ENCODE assay signal across 22 cellular contexts in the genomic region with DNA sequence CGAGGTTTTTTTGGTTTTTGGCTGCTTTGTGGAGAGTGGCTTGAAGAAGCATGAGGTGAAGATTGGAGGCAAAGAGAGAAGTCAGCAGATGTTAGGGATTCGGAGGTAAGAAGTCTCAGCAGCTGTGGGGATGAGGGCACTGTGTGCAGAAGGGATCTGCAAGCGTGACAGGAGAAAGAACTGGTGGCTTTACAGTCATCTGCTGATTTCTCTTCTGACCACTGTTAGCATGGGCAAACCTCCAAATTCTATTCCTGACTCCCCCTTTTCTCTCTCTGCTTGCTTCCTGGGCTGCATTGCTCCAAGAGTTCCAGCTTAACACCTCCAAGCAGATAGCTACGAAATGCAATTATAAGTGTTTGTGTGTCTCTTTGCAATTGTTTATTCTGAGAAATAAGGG.
"Had no signal": no experiment of that assay in that cellular context is flagged by ENCODE, and none has a peak within 500 bp of the region (broad histone marks: within the 10 kb centered on the region; RNA-seq: fewer than 3 reads in every experiment).

No MANE protein-coding gene starts in this region.

- H3K27ac ChIP-seq: esophagus squamous epithelium, left ventricle myocardium inferior, neural progenitor cell, prostate gland, right atrium auricular region, suprapubic skin, transverse colon, uterus had no signal

- H3K9me3 Mint-ChIP-seq: activated naive CD4-positive, alpha-beta T cell treated with anti-CD3 and anti-CD28 coated beads for 36 hours; immature natural killer cell; neural progenitor cell had no signal

- H3K4me2 ChIP-seq: neural progenitor cell had no signal

- H3K9me3 ChIP-seq: esophagus squamous epithelium, left ventricle myocardium inferior, prostate gland, right atrium auricular region, suprapubic skin, transverse colon, uterus had no signal

- H3K4me1 Mint-ChIP-seq: naive B cell, WTC11 had no signal

- H3K27me3 ChIP-seq: esophagus squamous epithelium, neural progenitor cell, right atrium auricular region, suprapubic skin, transverse colon, uterus had no signal

- DNase-seq: activated CD4-positive, alpha-beta memory T cell treated with anti-CD3 and anti-CD28 coated beads, Interleukin-2, amount 10 ng/mL, durations not matched to agents 7 days and 5 days; activated CD4-positive, alpha-beta T cell treated with anti-CD3 and anti-CD28 coated beads for 36 hours; activated CD8-positive, alpha-beta memory T cell treated with anti-CD3 and anti-CD28 coated beads, Interleukin-2, amount 10 ng/mL, durations not matched to agents 7 days and 5 days; activated naive CD4-positive, alpha-beta T cell treated with anti-CD3 and anti-CD28 coated beads for 36 hours; aorta; dermis blood vessel endothelial cell; effector memory CD8-positive, alpha-beta T cell; esophagus squamous epithelium; immature natural killer cell; kidney glomerular epithelial cell; left ventricle myocardium inferior; naive B cell; stimulated activated CD4-positive, alpha-beta T cell treated with anti-CD3 and anti-CD28 coated beads, Interleukin-2, amount 100 ng/mL, for 24 hours; transverse colon; uterus had no signal

- H3K4me3 ChIP-seq: esophagus squamous epithelium, left ventricle myocardium inferior, neural progenitor cell, prostate gland, right atrium auricular region, suprapubic skin, transverse colon, uterus had no signal

- H3K4me3 Mint-ChIP-seq: activated CD4-positive, alpha-beta memory T cell treated with anti-CD3 and anti-CD28 coated beads, Interleukin-2, amount 10 ng/mL, durations not matched to agents 7 days and 5 days; activated CD4-positive, alpha-beta T cell treated with anti-CD3 and anti-CD28 coated beads for 36 hours; activated CD8-positive, alpha-beta memory T cell treated with anti-CD3 and anti-CD28 coated beads, Interleukin-2, amount 10 ng/mL, durations not matched to agents 7 days and 5 days; activated naive CD4-positive, alpha-beta T cell treated with anti-CD3 and anti-CD28 coated beads for 36 hours; effector memory CD8-positive, alpha-beta T cell; immature natural killer cell; naive B cell; neural progenitor cell; stimulated activated naive CD8-positive, alpha-beta T cell treated with anti-CD3 and anti-CD28 coated beads, Interleukin-15, Interleukin-2, amounts not matched to agents 100 ng/mL and 50 ng/mL, for 24 hours; T-helper 2 cell treated with Interferon-gamma antibody and Interleukin-4, amounts not matched to agents 5 μg/mL and 100 μg/mL, for 36 hours; WTC11 had no signal

- H3K27ac Mint-ChIP-seq: activated CD4-positive, alpha-beta memory T cell treated with anti-CD3 and anti-CD28 coated beads, Interleukin-2, amount 10 ng/mL, durations not matched to agents 7 days and 5 days; activated CD4-positive, alpha-beta T cell treated with anti-CD3 and anti-CD28 coated beads for 36 hours; activated CD8-positive, alpha-beta memory T cell treated with anti-CD3 and anti-CD28 coated beads, Interleukin-2, amount 10 ng/mL, durations not matched to agents 7 days and 5 days; activated naive CD4-positive, alpha-beta T cell treated with anti-CD3 and anti-CD28 coated beads for 36 hours; effector memory CD8-positive, alpha-beta T cell; neural progenitor cell; stimulated activated naive CD8-positive, alpha-beta T cell treated with anti-CD3 and anti-CD28 coated beads, Interleukin-15, Interleukin-2, amounts not matched to agents 100 ng/mL and 50 ng/mL, for 24 hours; T-helper 2 cell treated with Interferon-gamma antibody and Interleukin-4, amounts not matched to agents 5 μg/mL and 100 μg/mL, for 36 hours; WTC11 had no signal

- ATAC-seq: activated CD4-positive, alpha-beta T cell treated with anti-CD3 and anti-CD28 coated beads for 36 hours; activated CD8-positive, alpha-beta memory T cell treated with anti-CD3 and anti-CD28 coated beads, Interleukin-2, amount 10 ng/mL, durations not matched to agents 7 days and 5 days; effector memory CD8-positive, alpha-beta T cell; WTC11 had no signal

- H2AFZ ChIP-seq: neural progenitor cell had no signal

- H3K36me3 ChIP-seq: left ventricle myocardium inferior, neural progenitor cell, prostate gland, right atrium auricular region, transverse colon, uterus had no signal

- H3K4me1 ChIP-seq: left ventricle myocardium inferior, neural progenitor cell, prostate gland, right atrium auricular region, suprapubic skin, uterus had no signal

- H3K27me3 Mint-ChIP-seq: activated CD4-positive, alpha-beta memory T cell treated with anti-CD3 and anti-CD28 coated beads, Interleukin-2, amount 10 ng/mL, durations not matched to agents 7 days and 5 days; activated CD4-positive, alpha-beta T cell treated with anti-CD3 and anti-CD28 coated beads for 36 hours; activated CD8-positive, alpha-beta memory T cell treated with anti-CD3 and anti-CD28 coated beads, Interleukin-2, amount 10 ng/mL, durations not matched to agents 7 days and 5 days; effector memory CD8-positive, alpha-beta T cell; naive B cell; stimulated activated naive CD8-positive, alpha-beta T cell treated with anti-CD3 and anti-CD28 coated beads, Interleukin-15, Interleukin-2, amounts not matched to agents 100 ng/mL and 50 ng/mL, for 24 hours had no signal
